34 cellular contexts compared by ENCODE assay signal in genomic region chr6:89681983-89682564, GRCh38.
"Had no signal": no experiment of that assay in that cellular context is flagged by ENCODE, and none has a peak within 500 bp of the region (broad histone marks: within the 10 kb centered on the region; RNA-seq: fewer than 3 reads in every experiment).

No MANE protein-coding gene starts in this region.

- H3K4me1 ChIP-seq: Peyer's patch, SJSA1 had no signal

- H3K9me3 ChIP-seq: Peyer's patch, SJSA1, SK-N-SH had no signal

- H3K27ac Mint-ChIP-seq: activated CD4-positive, alpha-beta memory T cell treated with anti-CD3 and anti-CD28 coated beads for 36 hours; activated CD4-positive, alpha-beta T cell treated with anti-CD3 and anti-CD28 coated beads for 36 hours; activated naive CD4-positive, alpha-beta T cell treated with anti-CD3 and anti-CD28 coated beads, Interleukin-2, amount 10 ng/mL, durations not matched to agents 7 days and 5 days; activated naive CD8-positive, alpha-beta T cell; activated naive CD8-positive, alpha-beta T cell treated with anti-CD3 and anti-CD28 coated beads, Interleukin-2, amount 50 U/mL, for 24 hours; activated T-helper 1 cell treated with anti-CD3 and anti-CD28 coated beads, Interleukin-12 subunit alpha, Interleukin-12 subunit beta, Interleukin-2, Interleukin-4 antibody, amounts not matched to agents 30 ng/mL and 10 ng/mL and 1 ng/mL, durations not matched to agents 14 hours and 24 hours and 36 hours; brain; T-helper 1 cell treated with Interleukin-12 subunit alpha and Interleukin-12 subunit beta and Interleukin-4 antibody, amounts not matched to agents 30 μg/mL and 1 μg/mL, for 36 hours; T-helper 2 cell treated with Interferon-gamma antibody and Interleukin-4, amounts not matched to agents 5 μg/mL and 100 μg/mL, for 36 hours had no signal

- H3K4me3 Mint-ChIP-seq: activated CD4-positive, alpha-beta memory T cell treated with anti-CD3 and anti-CD28 coated beads for 36 hours; activated CD4-positive, alpha-beta T cell treated with anti-CD3 and anti-CD28 coated beads for 36 hours; activated naive CD4-positive, alpha-beta T cell treated with anti-CD3 and anti-CD28 coated beads, Interleukin-2, amount 10 ng/mL, durations not matched to agents 7 days and 5 days; activated naive CD8-positive, alpha-beta T cell; activated naive CD8-positive, alpha-beta T cell treated with anti-CD3 and anti-CD28 coated beads, Interleukin-2, amount 50 U/mL, for 24 hours; activated T-cell treated with anti-CD3 and anti-CD28 coated beads, Interleukin-2, amount 50 U/mL, for 4 hours; activated T-helper 1 cell treated with anti-CD3 and anti-CD28 coated beads, Interleukin-12 subunit alpha, Interleukin-12 subunit beta, Interleukin-2, Interleukin-4 antibody, amounts not matched to agents 30 ng/mL and 10 ng/mL and 1 ng/mL, durations not matched to agents 14 hours and 24 hours and 36 hours; brain; T-helper 1 cell treated with Interleukin-12 subunit alpha and Interleukin-12 subunit beta and Interleukin-4 antibody, amounts not matched to agents 30 μg/mL and 1 μg/mL, for 36 hours; T-helper 2 cell treated with Interferon-gamma antibody and Interleukin-4, amounts not matched to agents 5 μg/mL and 100 μg/mL, for 36 hours had no signal

- H3K4me3 ChIP-seq: Peyer's patch, SJSA1 had no signal

- H3K27ac ChIP-seq: Peyer's patch, SJSA1 had no signal

- H3K27me3 ChIP-seq: Peyer's patch, SJSA1 had no signal

- DNase-seq: activated CD4-positive, alpha-beta memory T cell treated with anti-CD3 and anti-CD28 coated beads for 36 hours; activated CD4-positive, alpha-beta T cell treated with anti-CD3 and anti-CD28 coated beads for 36 hours; activated CD4-positive, alpha-beta T cell treated with anti-CD3 and anti-CD28 coated beads, Interleukin-2, amount 50 U/mL, for 1 hour; activated CD8-positive, alpha-beta memory T cell treated with anti-CD3 and anti-CD28 coated beads, Interleukin-2, amount 50 U/mL, for 4 hours; activated naive CD4-positive, alpha-beta T cell treated with anti-CD3 and anti-CD28 coated beads, Interleukin-2, amount 10 ng/mL, durations not matched to agents 7 days and 5 days; activated naive CD8-positive, alpha-beta T cell treated with anti-CD3 and anti-CD28 coated beads, Interleukin-2, amount 50 U/mL, for 24 hours; activated T-cell treated with anti-CD3 and anti-CD28 coated beads for 4 hours; activated T-cell treated with anti-CD3 and anti-CD28 coated beads, Interleukin-2, amount 50 U/mL, for 4 hours; anterior cingulate cortex; cerebellar nuclear complex; MM.1S; MV-4-11; NCI-H1092; NCI-H1436 treated with DMSO at 0.1 percent for 48 hours; NCI-H1694 treated with DMSO at 0.1 percent for 48 hours; NCI-H2029; NCI-H2107; NCI-H2171; NCI-H510A; NCI-H526; NCI-H748 treated with DMSO at 0.1 percent for 48 hours; NK-92 treated with Interleukin-12 subunit alpha and Interleukin-12 subunit beta, amount 100 ng/mL, for 24 hours; PC-3; Peyer's patch; RPMI8226; SHP77 treated with DMSO at 0.1 percent for 48 hours; SK-N-SH had no signal

- H3K4me1 Mint-ChIP-seq: activated CD4-positive, alpha-beta T cell treated with anti-CD3 and anti-CD28 coated beads for 36 hours; activated naive CD4-positive, alpha-beta T cell treated with anti-CD3 and anti-CD28 coated beads, Interleukin-2, amount 10 ng/mL, durations not matched to agents 7 days and 5 days; activated naive CD8-positive, alpha-beta T cell treated with anti-CD3 and anti-CD28 coated beads, Interleukin-2, amount 50 U/mL, for 24 hours; brain had no signal

- H3K27me3 Mint-ChIP-seq: activated CD4-positive, alpha-beta memory T cell treated with anti-CD3 and anti-CD28 coated beads for 36 hours; activated CD4-positive, alpha-beta T cell treated with anti-CD3 and anti-CD28 coated beads for 36 hours; activated naive CD4-positive, alpha-beta T cell treated with anti-CD3 and anti-CD28 coated beads, Interleukin-2, amount 10 ng/mL, durations not matched to agents 7 days and 5 days; activated naive CD8-positive, alpha-beta T cell; activated naive CD8-positive, alpha-beta T cell treated with anti-CD3 and anti-CD28 coated beads, Interleukin-2, amount 50 U/mL, for 24 hours; brain had no signal

- ATAC-seq: activated CD4-positive, alpha-beta T cell treated with anti-CD3 and anti-CD28 coated beads for 36 hours; activated CD4-positive, CD25-positive, alpha-beta regulatory T cell treated with anti-CD3 and anti-CD28 coated beads, Interleukin-2, amount 50 U/mL, for 24 hours; activated naive CD8-positive, alpha-beta T cell treated with anti-CD3 and anti-CD28 coated beads, Interleukin-2, amount 50 U/mL, for 24 hours; activated T-cell treated with anti-CD3 and anti-CD28 coated beads, Interleukin-2, amount 50 U/mL, for 4 hours; PC-3 had no signal

- H3K9me3 Mint-ChIP-seq: activated CD4-positive, alpha-beta memory T cell treated with anti-CD3 and anti-CD28 coated beads for 36 hours; activated naive CD4-positive, alpha-beta T cell treated with anti-CD3 and anti-CD28 coated beads, Interleukin-2, amount 10 ng/mL, durations not matched to agents 7 days and 5 days; activated naive CD8-positive, alpha-beta T cell treated with anti-CD3 and anti-CD28 coated beads, Interleukin-2, amount 50 U/mL, for 24 hours; activated T-cell treated with anti-CD3 and anti-CD28 coated beads, Interleukin-2, amount 50 U/mL, for 4 hours; activated T-helper 1 cell treated with anti-CD3 and anti-CD28 coated beads, Interleukin-12 subunit alpha, Interleukin-12 subunit beta, Interleukin-2, Interleukin-4 antibody, amounts not matched to agents 30 ng/mL and 10 ng/mL and 1 ng/mL, durations not matched to agents 14 hours and 24 hours and 36 hours; brain; T-helper 1 cell treated with Interleukin-12 subunit alpha and Interleukin-12 subunit beta and Interleukin-4 antibody, amounts not matched to agents 30 μg/mL and 1 μg/mL, for 36 hours; T-helper 2 cell treated with Interferon-gamma antibody and Interleukin-4, amounts not matched to agents 5 μg/mL and 100 μg/mL, for 36 hours had no signal
